8 cellular contexts compared by ENCODE assay signal in genomic region chr1:31789259-31790065, GRCh38. TPM values are rescaled to one million over a fixed set of nuclear protein-coding genes. Genes with fewer than 3 reads are reported as not detected.
DNase-seq lines count a peak whose midpoint lies in the region; ATAC-seq, FAIRE-seq and TF ChIP-seq lines count a peak whose summit lies in the region.

No MANE protein-coding gene starts in this region.

- CTCF ChIA-PET in A549 (lab: Yijun Ruan, JAX), result interaction anchor here (0.6 to 18.6 kb wide), 43 partner anchors 10 to 395 kb away, joined by 3 to 242 read pairs (median 6); partner anchors contain the start of genes ADGRB2 and COL16A1

- H3K27me3 ChIP-seq in HL-60 (ENCODE audit: insufficient read depth, poor library complexity, severe bottlenecking), result no peaks in the 10 kb centered on the region

- FAIRE-seq in A549 (lab: Jason Lieb, UNC), result no peak

- peaks cover 13% of the 10 kb centered on the region for H3K4me1 ChIP-seq in A549

- no peaks in the 10 kb centered on the region for H3K9me3 ChIP-seq in A549

- peak overlapping the region; percentile 86 for H3K4me2 ChIP-seq in A549

- TF ChIP-seq EP300 in A549 (IDR thresholded peaks at IDR 0.05), result no peak

- H3K27ac ChIP-seq in A549 (peak overlapping the region; percentile 94 to 95), HL-60 (replicated peaks) (no peak overlapping the region)

- DNase-seq in A549 (ENCODE audit: low read depth in 1 of 2, low spot score in 1 of 2) (peak; percentile 86 to 94), HL-60 (ENCODE audit: low read depth in 1 of 2, low spot score in 1 of 2) (peak; percentile 74 to 91), NCI-H774 (lab: John Stamatoyannopoulos, UW) (peak; percentile 95), medulla oblongata (ENCODE audit: extremely low spot score) (peak; percentile 97)
- DNase-seq in activated CD8-positive, alpha-beta memory T cell treated with anti-CD3 and anti-CD28 coated beads for 1 hour (ENCODE audit: extremely low read depth in 1 of 2, low read depth in 1 of 2), result peak; percentile 87 to 95
- DNase-seq in effector CD4-positive, alpha-beta T cell, result peak; percentile 94
- peak; percentile 89 to 98 (median 93) for DNase-seq in stimulated activated CD4-positive, alpha-beta T cell treated with anti-CD3 and anti-CD28 coated beads, TNF-alpha, amount 100 ng/mL, for 24 hours (ENCODE audit: low read depth in 3 of 3)

- peak overlapping the region; percentile 69 for H3K4me3 ChIP-seq in A549
- H3K4me3 ChIP-seq in HL-60 (replicated peaks; ENCODE audit: insufficient read depth, low read length), result peak overlapping the region; percentile 64

- peak; percentile 90 to 97 for TF ChIP-seq RAD21 in A549 (conservative IDR thresholded peaks at IDR 0.05 in 1 of 2, IDR thresholded peaks at IDR 0.05 in 1 of 2)

- 93% methylated on average over 3 of the region's 26 CpGs for WGBS in A549 (ENCODE audit: missing lambda C conversion rate)

- TF ChIP-seq POLR2A in A549 (IDR thresholded peaks at IDR 0.05; ENCODE audit: low read length), result no peak

- POLR2A ChIA-PET in A549 (lab: Yijun Ruan, JAX), result interaction anchor here (0.5 to 1.8 kb wide), 16 partner anchors 26 to 283 kb away, joined by 3 to 8 read pairs (median 4); partner anchors contain the start of genes KHDRBS1, PEF1, PTP4A2 and TMEM39B

- ATAC-seq in A549 (peak; percentile 72 to 88), GM18907 (IDR thresholded peaks at IDR 0.05; ENCODE audit: unreplicated experiment) (peak; percentile 50)

- TF ChIP-seq CTCF in A549 (IDR thresholded peaks at IDR 0.05) (peak; percentile 72), HL-60 (IDR thresholded peaks at IDR 0.05; ENCODE audit: insufficient read depth, low read length) (peak; percentile 39)

TF ChIP-seq in A549, 52 proteins besides CTCF, POLR2A, EP300 and RAD21:
- TF ChIP-seq MAX (IDR thresholded peaks at IDR 0.05), result peak; percentile 36; the same call in 1 of the 2 replicates
- peak; percentile 93 for TF ChIP-seq SMC3 (IDR thresholded peaks at IDR 0.05)
- no peak for TF ChIP-seq ESRRA (IDR thresholded peaks at IDR 0.05; ENCODE audit: borderline replicate concordance, low read length)

RNA-seq across cellular contexts. Expression of gene ADGRB2, which starts 25.3 kb away (rescaled TPM):
- polyA plus RNA-seq in A549 (2011; rRNA removed), result 2.3 and 2.7 TPM in 2 replicates
- polyA plus RNA-seq in A549 (2012; cell fraction: cytosol; rRNA removed), result 6.5 and 9.5 TPM in 2 replicates
- 28.3 and 34.0 TPM in 2 replicates for polyA plus RNA-seq in A549 (2012; cell fraction: nucleus; rRNA removed)
- polyA plus RNA-seq in A549 (2017; fragmentation: RNase III; extraction: RNeasy Plus Mini Kit Qiagen cat#74134 plus additional on column Dnase treatment), result 6.3 to 7.0 TPM (median 6.6 TPM) in 3 replicates
- 2.5 and 3.3 TPM in 2 replicates for polyA minus RNA-seq in A549 (2011; rRNA and poly(A)+ RNA removed)

RNA-seq across cellular contexts. Expression of gene SPOCD1, which starts 26.4 kb away (rescaled TPM):
- polyA plus RNA-seq in A549 (2011; rRNA removed) (0.98 and 1.2 TPM in 2 replicates), A549 (2017; fragmentation: RNase III; extraction: RNeasy Plus Mini Kit Qiagen cat#74134 plus additional on column Dnase treatment) (4.8 to 6.4 TPM (median 5.5 TPM) in 3 replicates)
- polyA plus RNA-seq in A549 (2012; cell fraction: cytosol; rRNA removed), result 1.2 and 2.4 TPM in 2 replicates
- 5.9 and 7.2 TPM in 2 replicates for polyA plus RNA-seq in A549 (2012; cell fraction: nucleus; rRNA removed)
- polyA minus RNA-seq in A549 (2011; rRNA and poly(A)+ RNA removed), result 1.7 and 1.8 TPM in 2 replicates
